In genomic region chr16:70681382-70682238, GRCh38 we compare ENCODE assay signal across 1 cellular context.
TF ChIP-seq lines count a peak whose summit lies in the region.

No MANE protein-coding gene starts in this region.

TF ChIP-seq in HepG2, 621 proteins besides CTCF, POLR2A, EP300 and RAD21 (continued from another document and continues in another):
- TF ChIP-seq ZFP41 (CRISPR knock-in tag; IDR thresholded peaks at IDR 0.05; ENCODE audit: borderline replicate concordance) (peak; percentile 77; the same call in 1 of the 2 replicates), MEIS2 (CRISPR knock-in tag; IDR thresholded peaks at IDR 0.05) (peak; percentile 88; the same call in 1 of the 2 replicates), PRDM4 (CRISPR knock-in tag; IDR thresholded peaks at IDR 0.05; ENCODE audit: borderline replicate concordance) (no peak), JUND (CRISPR knock-in tag; IDR thresholded peaks at IDR 0.05) (peak; percentile 83), DNMT3B (CRISPR knock-in tag; conservative IDR thresholded peaks at IDR 0.05) (peak; percentile 62; the same call in 1 of the 2 replicates), ZBTB10 (CRISPR knock-in tag; IDR thresholded peaks at IDR 0.05; ENCODE audit: borderline replicate concordance) (peak; percentile 79; the same call in 1 of the 2 replicates), NRL (CRISPR knock-in tag; IDR thresholded peaks at IDR 0.05; ENCODE audit: borderline replicate concordance) (0 out of 2 replicates have a peak, but pooled peaks have one; percentile 52), HCFC1 (IDR thresholded peaks at IDR 0.05; ENCODE audit: low read depth, low read length) (no peak), ZNF3 (CRISPR knock-in tag; IDR thresholded peaks at IDR 0.05) (peak; percentile 31; the same call in 1 of the 2 replicates), BRCA1 (CRISPR knock-in tag; IDR thresholded peaks at IDR 0.05) (no peak), MAFF (IDR thresholded peaks at IDR 0.05; ENCODE audit: low read depth, low read length) (no peak), AFF4 (CRISPR knock-in tag; IDR thresholded peaks at IDR 0.05) (no peak; the same call in 1 of the 2 replicates), MLXIP (CRISPR knock-in tag; IDR thresholded peaks at IDR 0.05; ENCODE audit: borderline replicate concordance) (no peak; the same call in 1 of the 2 replicates), ZUFSP (CRISPR knock-in tag; IDR thresholded peaks at IDR 0.05; ENCODE audit: borderline replicate concordance) (no peak), IKZF1 (IDR thresholded peaks at IDR 0.05) (no peak), ZBTB34 (CRISPR knock-in tag; IDR thresholded peaks at IDR 0.05) (peak; percentile 75; the same call in 1 of the 2 replicates), ZNF362 (CRISPR knock-in tag; IDR thresholded peaks at IDR 0.05; ENCODE audit: borderline replicate concordance) (0 out of 2 replicates have a peak, but pooled peaks have one; percentile 28), ZNF235 (CRISPR knock-in tag; IDR thresholded peaks at IDR 0.05; ENCODE audit: borderline replicate concordance) (peak; percentile 90; the same call in 1 of the 2 replicates), HMGXB4 (CRISPR knock-in tag; IDR thresholded peaks at IDR 0.05; ENCODE audit: borderline replicate concordance in 1 of 2, low read depth in 1 of 2) (peak; percentile 17 to 49; a peak in 1 of 4 replicates), DMTF1 (CRISPR knock-in tag; IDR thresholded peaks at IDR 0.05) (no peak), ZNF564 (CRISPR knock-in tag; IDR thresholded peaks at IDR 0.05) (no peak), THYN1 (CRISPR knock-in tag; IDR thresholded peaks at IDR 0.05; ENCODE audit: borderline replicate concordance, low read depth) (no peak), ZNF672 (CRISPR knock-in tag; IDR thresholded peaks at IDR 0.05) (no peak), YY1 (IDR thresholded peaks at IDR 0.05; ENCODE audit: insufficient read depth, insufficient replicate concordance, low read depth, low read length) (peak; percentile 43), BATF2 (CRISPR knock-in tag; IDR thresholded peaks at IDR 0.05) (no peak), BRD4 (CRISPR knock-in tag; IDR thresholded peaks at IDR 0.05) (peak; percentile 79), ZNF766 (CRISPR knock-in tag; IDR thresholded peaks at IDR 0.05; ENCODE audit: borderline replicate concordance) (no peak; the same call in 1 of the 2 replicates), ELK4 (CRISPR knock-in tag; IDR thresholded peaks at IDR 0.05; ENCODE audit: borderline replicate concordance) (no peak), PITX1 (CRISPR knock-in tag; IDR thresholded peaks at IDR 0.05) (peak; percentile 67)
